12 cellular contexts compared by ENCODE assay signal in genomic region chr11:2140411-2141400, GRCh38. TPM values are rescaled to one million over a fixed set of nuclear protein-coding genes. Genes with fewer than 3 reads are reported as not detected.
DNase-seq lines count a peak whose midpoint lies in the region; ATAC-seq and TF ChIP-seq lines count a peak whose summit lies in the region.
"Had no signal": no experiment of that assay in that cellular context is flagged by ENCODE, and none has a peak within 500 bp of the region (broad histone marks: within the 10 kb centered on the region; RNA-seq: fewer than 3 reads in every experiment).

No MANE protein-coding gene starts in this region.

- no peak for ATAC-seq in stimulated activated effector memory CD8-positive, alpha-beta T cell treated with anti-CD3 and anti-CD28 coated beads, Interleukin-12 subunit alpha, Interleukin-12 subunit beta, amount 100 ng/mL, for 72 hours
- ATAC-seq: PC-3 had no signal

- 8% methylated on average over 42 of the region's 102 CpGs for WGBS in mammary epithelial cell (ENCODE audit: low coverage, missing lambda C conversion rate)
- WGBS in mesodermal cell (ENCODE audit: insufficient coverage in 2 of 2), 2 experiments: 2% methylated on average over 74 to 93 of the region's 102 CpGs

- no peak overlapping the region for H3K27ac Mint-ChIP-seq in activated naive CD4-positive, alpha-beta T cell treated with anti-CD3 and anti-CD28 coated beads, Interleukin-2, amount 50 U/mL, for 24 hours
- H3K27ac Mint-ChIP-seq in activated naive CD4-positive, alpha-beta T cell treated with anti-CD3 and anti-CD28 coated beads for 36 hours: no peak overlapping the region
- no peak overlapping the region for H3K27ac Mint-ChIP-seq in stimulated activated effector memory CD8-positive, alpha-beta T cell treated with anti-CD3 and anti-CD28 coated beads, Interleukin-12 subunit alpha, Interleukin-12 subunit beta, amount 100 ng/mL, for 72 hours
- H3K27ac Mint-ChIP-seq in Calu3 (ENCODE audit: unreplicated experiment): no peak overlapping the region
- H3K27ac Mint-ChIP-seq: activated B cell treated with CpG ODN at 0.5 μM for 24 hours had no signal

- no peak for DNase-seq in activated naive CD4-positive, alpha-beta T cell treated with anti-CD3 and anti-CD28 coated beads for 36 hours
- peak; percentile 13 for DNase-seq in mammary epithelial cell
- no peak for DNase-seq in stimulated activated effector memory CD8-positive, alpha-beta T cell treated with anti-CD3 and anti-CD28 coated beads, Interleukin-12 subunit alpha, Interleukin-12 subunit beta, amount 100 ng/mL, for 72 hours (ENCODE audit: low spot score in 2 of 2)
- DNase-seq in Calu3: no peak
- DNase-seq in NCI-H1436 (lab: John Stamatoyannopoulos, UW): no peak
- no peak for DNase-seq in COR-L47 (lab: John Stamatoyannopoulos, UW)
- DNase-seq: activated B cell treated with CpG ODN at 0.5 μM for 24 hours, aorta, PC-3, testis had no signal

- H3K4me1 ChIP-seq in mammary epithelial cell (ENCODE audit: insufficient read depth, low read length): peaks cover 12% of the 10 kb centered on the region
- peaks cover 4% of the 10 kb centered on the region for H3K4me1 ChIP-seq in mesodermal cell (ENCODE audit: control insufficient read depth, insufficient read depth, low read length, poor library complexity, severe bottlenecking)

- H3K4me3 ChIP-seq in mammary epithelial cell (replicated peaks in 1 of 3; ENCODE audit: insufficient read depth in 1 of 3, low read depth in 2 of 3, low read length in 3 of 3) (no peak overlapping the region), mesodermal cell (ENCODE audit: extremely low read depth, insufficient read depth, low read length, poor library complexity, severe bottlenecking) (peak overlapping the region; percentile 22)
- H3K4me3 ChIP-seq: testis had no signal

- H3K4me1 Mint-ChIP-seq in activated naive CD4-positive, alpha-beta T cell treated with anti-CD3 and anti-CD28 coated beads, Interleukin-2, amount 50 U/mL, for 24 hours: peaks cover 19% of the 10 kb centered on the region
- peaks cover 38% of the 10 kb centered on the region for H3K4me1 Mint-ChIP-seq in activated naive CD4-positive, alpha-beta T cell treated with anti-CD3 and anti-CD28 coated beads for 36 hours (ENCODE audit: low read depth)
- H3K4me1 Mint-ChIP-seq in stimulated activated effector memory CD8-positive, alpha-beta T cell treated with anti-CD3 and anti-CD28 coated beads, Interleukin-12 subunit alpha, Interleukin-12 subunit beta, amount 100 ng/mL, for 72 hours: peaks cover 40% of the 10 kb centered on the region
- H3K4me1 Mint-ChIP-seq in Calu3 (ENCODE audit: low read depth, unreplicated experiment): peaks cover 13% of the 10 kb centered on the region

- in situ Hi-C loops in mammary epithelial cell (cut with MboI; ENCODE audit: low sequenced_read_pairs in 2 of 2): loop anchor here in 1 of 2 donors (10.0 kb wide), 1 partner anchor 286 kb away; the partner anchor contains the start of gene LSP1

- no peaks in the 10 kb centered on the region for H3K36me3 Mint-ChIP-seq in activated naive CD4-positive, alpha-beta T cell treated with anti-CD3 and anti-CD28 coated beads, Interleukin-2, amount 50 U/mL, for 24 hours
- H3K36me3 Mint-ChIP-seq in activated naive CD4-positive, alpha-beta T cell treated with anti-CD3 and anti-CD28 coated beads for 36 hours (ENCODE audit: low read depth): no peaks in the 10 kb centered on the region
- peaks cover 20% of the 10 kb centered on the region for H3K36me3 Mint-ChIP-seq in stimulated activated effector memory CD8-positive, alpha-beta T cell treated with anti-CD3 and anti-CD28 coated beads, Interleukin-12 subunit alpha, Interleukin-12 subunit beta, amount 100 ng/mL, for 72 hours
- H3K36me3 Mint-ChIP-seq in Calu3 (ENCODE audit: insufficient read depth, unreplicated experiment): peaks cover 7% of the 10 kb centered on the region

- BruUV-seq in mammary epithelial cell (replicated peaks; lab: Mats Ljungman, UMichigan) (no TSS peak), Calu3 (replicated peaks; lab: Mats Ljungman, UMichigan) (no TSS peak)

- H3K27me3 Mint-ChIP-seq in activated naive CD4-positive, alpha-beta T cell treated with anti-CD3 and anti-CD28 coated beads, Interleukin-2, amount 50 U/mL, for 24 hours: peaks cover 34% of the 10 kb centered on the region
- H3K27me3 Mint-ChIP-seq in activated naive CD4-positive, alpha-beta T cell treated with anti-CD3 and anti-CD28 coated beads for 36 hours (ENCODE audit: low read depth): peaks cover 57% of the 10 kb centered on the region
- H3K27me3 Mint-ChIP-seq in Calu3 (ENCODE audit: unreplicated experiment): peaks cover 84% of the 10 kb centered on the region

- dilution Hi-C loops in mammary epithelial cell (cut with HindIII; ENCODE audit: low sequenced_read_pairs): no loop called here

- H3K9me3 Mint-ChIP-seq in activated naive CD4-positive, alpha-beta T cell treated with anti-CD3 and anti-CD28 coated beads, Interleukin-2, amount 50 U/mL, for 24 hours: no peaks in the 10 kb centered on the region
- H3K9me3 Mint-ChIP-seq in activated naive CD4-positive, alpha-beta T cell treated with anti-CD3 and anti-CD28 coated beads for 36 hours: no peaks in the 10 kb centered on the region
- H3K9me3 Mint-ChIP-seq in stimulated activated effector memory CD8-positive, alpha-beta T cell treated with anti-CD3 and anti-CD28 coated beads, Interleukin-12 subunit alpha, Interleukin-12 subunit beta, amount 100 ng/mL, for 72 hours: no peaks in the 10 kb centered on the region
- H3K9me3 Mint-ChIP-seq in Calu3 (ENCODE audit: low read depth, unreplicated experiment): no peaks in the 10 kb centered on the region
- H3K9me3 Mint-ChIP-seq: activated B cell treated with CpG ODN at 0.5 μM for 24 hours had no signal

- no peak overlapping the region for H3K4me2 ChIP-seq in mammary epithelial cell (ENCODE audit: insufficient read depth, low read depth, low read length)

- H3K27ac ChIP-seq in mammary epithelial cell (ENCODE audit: insufficient read depth, low read depth, low read length): no peak overlapping the region
- no peak overlapping the region for H3K27ac ChIP-seq in mesodermal cell (ENCODE audit: low read depth, low read length, severe bottlenecking)
- H3K27ac ChIP-seq: testis had no signal

- H3K36me3 ChIP-seq in mammary epithelial cell (ENCODE audit: insufficient read depth, low read length) (no peaks in the 10 kb centered on the region), mesodermal cell (ENCODE audit: control insufficient read depth, insufficient read depth, low read length) (peaks cover 3% of the 10 kb centered on the region)

- H3K9me3 ChIP-seq in mammary epithelial cell (replicated peaks; ENCODE audit: insufficient read depth, low read length) (no peaks in the 10 kb centered on the region), mesodermal cell (ENCODE audit: control insufficient read depth, low read length) (no peaks in the 10 kb centered on the region)
- H3K9me3 ChIP-seq: testis had no signal

- H3K79me2 ChIP-seq in mammary epithelial cell (ENCODE audit: insufficient read depth, low read length): no peaks in the 10 kb centered on the region

- CTCF ChIA-PET in activated naive CD4-positive, alpha-beta T cell treated with anti-CD3 and anti-CD28 coated beads for 36 hours (lab: Charles Lee): interaction anchor here (1.4 to 4.2 kb wide), 2 partner anchors 11 to 104 kb away, joined by 3 to 16 read pairs; no protein-coding TSS in a partner anchor
- CTCF ChIA-PET in mammary epithelial cell (lab: Charles Lee; ENCODE audit: low non-redundant PET): no interaction called here
- CTCF ChIA-PET in Calu3 (lab: Charles Lee): no interaction called here

- intact Hi-C loops in activated naive CD4-positive, alpha-beta T cell treated with anti-CD3 and anti-CD28 coated beads for 36 hours (cut with micrococcal nuclease): loop anchor here (5.0 to 10.0 kb wide), 5 partner anchors 48 to 852 kb away; partner anchors contain the start of genes DUSP8 and NAP1L4
- intact Hi-C loops in mammary epithelial cell (cut with micrococcal nuclease): no loop called here
- intact Hi-C loops in Calu3 (cut with micrococcal nuclease; ENCODE audit: unreplicated experiment): loop anchor here (5.0 kb wide), 1 partner anchor 63 kb away; no protein-coding TSS in a partner anchor

- H2AFZ ChIP-seq in mammary epithelial cell (ENCODE audit: low read depth, low read length): no peak overlapping the region

- H3K9ac ChIP-seq in mammary epithelial cell (ENCODE audit: insufficient read depth, low read length): no peak overlapping the region

- H3K4me3 Mint-ChIP-seq in activated naive CD4-positive, alpha-beta T cell treated with anti-CD3 and anti-CD28 coated beads, Interleukin-2, amount 50 U/mL, for 24 hours: peak overlapping the region; percentile 13
- H3K4me3 Mint-ChIP-seq in activated naive CD4-positive, alpha-beta T cell treated with anti-CD3 and anti-CD28 coated beads for 36 hours: no peak overlapping the region
- H3K4me3 Mint-ChIP-seq in stimulated activated effector memory CD8-positive, alpha-beta T cell treated with anti-CD3 and anti-CD28 coated beads, Interleukin-12 subunit alpha, Interleukin-12 subunit beta, amount 100 ng/mL, for 72 hours: peak overlapping the region; percentile 59
- H3K4me3 Mint-ChIP-seq in Calu3 (ENCODE audit: low read depth, unreplicated experiment): no peak overlapping the region

- TF ChIP-seq CTCF in mammary epithelial cell (conservative IDR thresholded peaks at IDR 0.05 in 1 of 2, IDR thresholded peaks at IDR 0.05 in 1 of 2; ENCODE audit: extremely low read depth in 1 of 2, insufficient read depth in 1 of 2, low read depth in 1 of 2, low read length in 2 of 2): no peak
- TF ChIP-seq CTCF in Calu3 (IDR thresholded peaks at IDR 0.05; ENCODE audit: unreplicated experiment): no peak

- H4K20me1 ChIP-seq in mammary epithelial cell (ENCODE audit: insufficient read depth, low read length): peaks cover 4% of the 10 kb centered on the region

- H3K27me3 ChIP-seq in mammary epithelial cell (ENCODE audit: insufficient read depth, low read length): peaks cover 58% of the 10 kb centered on the region
- H3K27me3 ChIP-seq: testis had no signal

RNA-seq across cellular contexts. Expression of gene IGF2, which starts 1.5 kb away (rescaled TPM):
- under 1 TPM; 0.21 to 0.37 TPM for total RNA-seq in activated naive CD4-positive, alpha-beta T cell treated with anti-CD3 and anti-CD28 coated beads for 36 hours
- total RNA-seq in mammary epithelial cell (under 1 TPM in 1 of 2 donors, not detected in 1; under 0.01 TPM), Calu3 (2022) (0.37 and 0.45 TPM in 2 replicates)
- polyA plus RNA-seq in mammary epithelial cell: 0.01 TPM
- not detected for polyA minus RNA-seq in mammary epithelial cell
- polyA plus RNA-seq in mesodermal cell (2013, experiment 1 of 2): 516 TPM
- 616 TPM for polyA plus RNA-seq in mesodermal cell (2013, experiment 2 of 2)
- total RNA-seq: activated B cell treated with CpG ODN at 0.5 μM for 24 hours had no signal

RNA-seq across cellular contexts. Expression of gene INS, which starts 20.3 kb away (rescaled TPM):
- total RNA-seq in activated naive CD4-positive, alpha-beta T cell treated with anti-CD3 and anti-CD28 coated beads for 36 hours: not detected
- not detected for total RNA-seq in mammary epithelial cell
- not detected for polyA plus RNA-seq in mammary epithelial cell
- not detected for polyA minus RNA-seq in mammary epithelial cell
- polyA plus RNA-seq in mesodermal cell (2013, experiment 1 of 2): not detected
- not detected for polyA plus RNA-seq in mesodermal cell (2013, experiment 2 of 2)
- total RNA-seq in Calu3 (2022): not detected in 2 replicates
- total RNA-seq: activated B cell treated with CpG ODN at 0.5 μM for 24 hours, PC-3, testis had no signal

RNA-seq across cellular contexts. Expression of gene TH, which starts 30.9 kb away (rescaled TPM):
- not detected for total RNA-seq in activated naive CD4-positive, alpha-beta T cell treated with anti-CD3 and anti-CD28 coated beads for 36 hours
- total RNA-seq in mammary epithelial cell (under 1 TPM in 1 of 2 donors, not detected in 1; 0.61 TPM), Calu3 (2022) (not detected in 2 replicates)
- polyA plus RNA-seq in mammary epithelial cell: 0.16 TPM
- polyA minus RNA-seq in mammary epithelial cell: not detected
- polyA plus RNA-seq in mesodermal cell (2013, experiment 1 of 2): 0.81 TPM
- polyA plus RNA-seq in mesodermal cell (2013, experiment 2 of 2): 0.51 TPM
- total RNA-seq: activated B cell treated with CpG ODN at 0.5 μM for 24 hours had no signal
- polyA plus RNA-seq: aorta had no signal

Comparison
In these comparisons a context has a peak if more than half of its experiments do, and no peak if none do; other contexts are left out.
1. H3K4me3 Mint-ChIP-seq: peak in activated naive CD4-positive, alpha-beta T cell treated with anti-CD3 and anti-CD28 coated beads, Interleukin-2, amount 50 U/mL, for 24 hours (single experiment) and stimulated activated effector memory CD8-positive, alpha-beta T cell treated with anti-CD3 and anti-CD28 coated beads, Interleukin-12 subunit alpha, Interleukin-12 subunit beta, amount 100 ng/mL, for 72 hours (single experiment); none in activated naive CD4-positive, alpha-beta T cell treated with anti-CD3 and anti-CD28 coated beads for 36 hours (single experiment) and Calu3 (single experiment).